8 cellular contexts compared by ENCODE assay signal in genomic region chr3:113532698-113533533, GRCh38. TPM values are rescaled to one million over a fixed set of nuclear protein-coding genes. Genes with fewer than 3 reads are reported as not detected.
DNase-seq lines count a peak whose midpoint lies in the region; ATAC-seq and TF ChIP-seq lines count a peak whose summit lies in the region.

No MANE protein-coding gene starts in this region.

- H3K4me3 ChIP-seq in MG63: peak overlapping the region; percentile 36
- H3K4me3 ChIP-seq in fibroblast of mammary gland (ENCODE audit: control insufficient read depth, low read depth, low read length): peak overlapping the region; percentile 23
- peak overlapping the region; percentile 59 to 65 for H3K4me3 ChIP-seq in neutrophil (ENCODE audit: low read depth in 1 of 2, low read length in 1 of 2)
- peak overlapping the region; percentile 62 to 72 for H3K4me3 ChIP-seq in aorta (ENCODE audit: low read length in 2 of 2)

- WGBS in aorta, 2 donors: 1% methylated on average over 57 to 66 of the region's 66 CpGs

- H3K27me3 Mint-ChIP-seq in activated T-cell treated with anti-CD3 and anti-CD28 coated beads, Interleukin-2, amount 50 U/mL, for 24 hours: no peaks in the 10 kb centered on the region

- peaks cover 27% of the 10 kb centered on the region for H3K36me3 Mint-ChIP-seq in activated T-cell treated with anti-CD3 and anti-CD28 coated beads, Interleukin-2, amount 50 U/mL, for 24 hours (ENCODE audit: low read depth)

- H3K36me3 ChIP-seq in ES-I3 (ENCODE audit: insufficient read depth, low read length): no peaks in the 10 kb centered on the region
- no peaks in the 10 kb centered on the region for H3K36me3 ChIP-seq in MG63
- H3K36me3 ChIP-seq in neutrophil: no peaks in the 10 kb centered on the region
- no peaks in the 10 kb centered on the region for H3K36me3 ChIP-seq in aorta (ENCODE audit: control insufficient read depth in 1 of 2, insufficient read depth in 2 of 2, low read length in 1 of 2)

- TF ChIP-seq CTCF in fibroblast of mammary gland (conservative IDR thresholded peaks at IDR 0.05; ENCODE audit: control insufficient read depth, insufficient read depth, low read depth, low read length) (no peak), neutrophil (IDR thresholded peaks at IDR 0.05) (no peak)

- no peaks in the 10 kb centered on the region for H3K9me3 Mint-ChIP-seq in activated T-cell treated with anti-CD3 and anti-CD28 coated beads, Interleukin-2, amount 50 U/mL, for 24 hours

- peak overlapping the region; percentile 97 for H3K4me3 Mint-ChIP-seq in activated T-cell treated with anti-CD3 and anti-CD28 coated beads, Interleukin-2, amount 50 U/mL, for 24 hours

- H3K27me3 ChIP-seq in MG63: peaks cover 81% of the 10 kb centered on the region
- peaks cover 57% of the 10 kb centered on the region for H3K27me3 ChIP-seq in neutrophil
- no peaks in the 10 kb centered on the region for H3K27me3 ChIP-seq in aorta (ENCODE audit: control insufficient read depth in 1 of 2, insufficient read depth in 2 of 2, low read length in 1 of 2)

- peak; percentile 20 for DNase-seq in MG63
- peak; percentile 73 for DNase-seq in activated T-cell treated with anti-CD3 and anti-CD28 coated beads, Interleukin-2, amount 50 U/mL, for 24 hours
- no peak for DNase-seq in fibroblast of mammary gland (ENCODE audit: low read depth)
- peak; percentile 51 to 78 for DNase-seq in aorta

- H3K9me3 ChIP-seq in ES-I3 (ENCODE audit: control insufficient read depth, insufficient read depth, low read length) (no peaks in the 10 kb centered on the region), MG63 (no peaks in the 10 kb centered on the region), neutrophil (no peaks in the 10 kb centered on the region), aorta (ENCODE audit: control insufficient read depth, low read length) (no peaks in the 10 kb centered on the region)

- H3K4me1 ChIP-seq in ES-I3 (ENCODE audit: insufficient read depth, low read length): no peaks in the 10 kb centered on the region
- H3K4me1 ChIP-seq in neutrophil (ENCODE audit: control insufficient read depth in 1 of 2, insufficient read depth in 1 of 2, low read depth in 1 of 2, low read length in 1 of 2): peaks cover 16 to 17% of the 10 kb centered on the region in 2 experiments
- no peaks in the 10 kb centered on the region for H3K4me1 ChIP-seq in aorta (ENCODE audit: control insufficient read depth in 1 of 2, insufficient read depth in 2 of 2, low read length in 2 of 2)

- no peak overlapping the region for H3K27ac ChIP-seq in neutrophil
- H3K27ac ChIP-seq in aorta (ENCODE audit: low read depth in 1 of 2, low read length in 2 of 2): no peak overlapping the region

- peak overlapping the region; percentile 63 for H3K9ac ChIP-seq in ES-I3 (ENCODE audit: low read depth, low read length)

- ATAC-seq in GM21576 (IDR thresholded peaks at IDR 0.05; ENCODE audit: unreplicated experiment) (peak; percentile 31), aorta (ENCODE audit: low FRiP score) (peak; percentile 74), GM21367 (IDR thresholded peaks at IDR 0.05; ENCODE audit: unreplicated experiment) (no peak)

- intact Hi-C loops in aorta (cut with DNase I): no loop called here

- peak overlapping the region; percentile 96 for H3K27ac Mint-ChIP-seq in activated T-cell treated with anti-CD3 and anti-CD28 coated beads, Interleukin-2, amount 50 U/mL, for 24 hours

- H3K4me1 Mint-ChIP-seq in activated T-cell treated with anti-CD3 and anti-CD28 coated beads, Interleukin-2, amount 50 U/mL, for 24 hours (ENCODE audit: low read depth): peaks cover 54% of the 10 kb centered on the region

RNA-seq across cellular contexts. Expression of gene SIDT1, which starts 0.6 kb away (rescaled TPM):
- total RNA-seq in MG63 (2014; rRNA removed; shearing (Covaris generic); ENCODE audit: low replicate concordance): not detected in 2 replicates
- 1 to 10 TPM; 1.8 to 3.0 TPM for total RNA-seq in aorta
- polyA plus RNA-seq in aorta: 1 to 10 TPM in 1 of 2 donors, under 1 TPM in 1; 0.08 to 3.8 TPM

RNA-seq across cellular contexts. Expression of gene SPICE1, which starts 18.0 kb away (rescaled TPM):
- total RNA-seq in MG63 (2014; rRNA removed; shearing (Covaris generic); ENCODE audit: low replicate concordance): 13.4 and 14.0 TPM in 2 replicates
- 10 to 100 TPM in 1 of 2 donors, 1 to 10 TPM in 1; 9.3 to 16.7 TPM for total RNA-seq in aorta
- polyA plus RNA-seq in aorta: 1 to 10 TPM; 2.3 to 2.6 TPM
